Comparison of ENCODE assay signal across 8 cellular contexts in the genomic region with DNA sequence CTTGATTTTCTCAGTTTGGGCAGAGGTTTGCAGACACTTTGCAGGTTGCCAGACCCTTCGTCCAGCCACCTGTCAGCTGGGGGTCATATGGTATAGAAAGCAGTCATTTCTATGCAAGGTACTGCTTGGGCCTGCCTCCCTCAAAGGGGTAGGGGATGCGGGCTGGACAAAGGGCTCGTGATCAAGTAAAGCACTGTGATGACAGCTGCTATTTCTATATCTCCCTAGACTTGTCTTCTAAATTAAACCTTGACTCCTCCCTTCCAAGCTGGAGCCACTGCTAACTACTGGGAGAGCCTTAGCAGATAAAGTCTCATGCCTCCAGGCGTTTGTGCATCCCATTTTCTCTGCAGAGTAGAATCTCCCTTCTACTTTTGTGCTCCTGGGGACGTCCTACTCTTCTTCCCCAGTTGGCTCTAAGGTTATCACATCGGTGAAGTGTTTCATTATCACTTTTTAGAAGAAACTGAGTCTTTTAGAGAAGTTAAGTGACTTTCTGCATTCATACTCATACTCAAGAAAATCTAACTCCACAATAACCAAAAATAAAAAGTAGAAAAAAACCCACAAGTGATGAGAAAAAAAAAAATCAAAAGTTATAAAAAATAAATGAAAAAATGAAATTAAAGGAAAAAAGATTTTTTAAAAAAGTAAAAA. TPM values are rescaled to one million over a fixed set of nuclear protein-coding genes. Genes with fewer than 3 reads are reported as not detected.
DNase-seq lines count a peak whose midpoint lies in the region; ATAC-seq and TF ChIP-seq lines count a peak whose summit lies in the region.

No MANE protein-coding gene starts in this region.

- H3K27ac Mint-ChIP-seq in chondrocyte (ENCODE audit: unreplicated experiment), result peak overlapping the region; percentile 100
- H3K27ac Mint-ChIP-seq in natural killer cell, result peak overlapping the region; percentile 98 to 100

- peaks cover 16% of the 10 kb centered on the region for H3F3A ChIP-seq in Loucy (ENCODE audit: low read depth)

- H3K9me3 Mint-ChIP-seq in chondrocyte (ENCODE audit: low read depth) (no peaks in the 10 kb centered on the region), natural killer cell (no peaks in the 10 kb centered on the region)

- DNase-seq in chondrocyte (ENCODE audit: low spot score), result no peak
- no peak for DNase-seq in natural killer cell
- DNase-seq in NCI-H1436 treated with DMSO at 0.1 percent for 48 hours (lab: John Stamatoyannopoulos, UW), result no peak
- no peak for DNase-seq in NCI-H1930 (lab: John Stamatoyannopoulos, UW)

- peaks cover 47% of the 10 kb centered on the region for H3K79me2 ChIP-seq in Loucy (ENCODE audit: insufficient read depth, low read length)

- TF ChIP-seq CTCF in C4-2B (conservative IDR thresholded peaks at IDR 0.05), result no peak
- no peak for TF ChIP-seq CTCF in Loucy (conservative IDR thresholded peaks at IDR 0.05; ENCODE audit: low read length)
- TF ChIP-seq CTCF in chondrocyte (IDR thresholded peaks at IDR 0.05), result no peak
- no peak for TF ChIP-seq CTCF in natural killer cell (IDR thresholded peaks at IDR 0.05)

- peaks cover 8% of the 10 kb centered on the region for H3K27me3 ChIP-seq in Loucy (ENCODE audit: insufficient read depth, low read length, poor library complexity, severe bottlenecking)

- peaks cover 38% of the 10 kb centered on the region for H4K20me1 ChIP-seq in Loucy (ENCODE audit: insufficient read depth, low read length, poor library complexity, severe bottlenecking)

- intact Hi-C loops in natural killer cell (cut with micrococcal nuclease), result no loop called here

- H3K36me3 ChIP-seq in Loucy (ENCODE audit: insufficient read depth, low read length), result peaks cover 31% of the 10 kb centered on the region

- H3K27me3 Mint-ChIP-seq in chondrocyte (ENCODE audit: low read depth), result peaks cover 1% of the 10 kb centered on the region
- no peaks in the 10 kb centered on the region for H3K27me3 Mint-ChIP-seq in natural killer cell (ENCODE audit: low read depth in 2 of 2)

- H3K4me1 Mint-ChIP-seq in chondrocyte (ENCODE audit: low read depth), result peaks cover 40% of the 10 kb centered on the region
- peaks cover 46 to 48% of the 10 kb centered on the region in 2 donors for H3K4me1 Mint-ChIP-seq in natural killer cell

- H3K27ac ChIP-seq in C4-2B, result peak overlapping the region; percentile 93

- peak overlapping the region; percentile 91 for H3K4me3 ChIP-seq in Loucy (ENCODE audit: low read length, poor library complexity, severe bottlenecking)

- H3K4me1 ChIP-seq in Loucy (ENCODE audit: insufficient read depth, low read length, poor library complexity, severe bottlenecking), result peaks cover 39% of the 10 kb centered on the region

- no peak for ATAC-seq in natural killer cell
- ATAC-seq in HG02970 (IDR thresholded peaks at IDR 0.05; ENCODE audit: low FRiP score, unreplicated experiment), result no peak
- no peak for ATAC-seq in HG02884 (IDR thresholded peaks at IDR 0.05; ENCODE audit: unreplicated experiment)

- no peak overlapping the region for H2AFZ ChIP-seq in Loucy (ENCODE audit: low read length)

- no peaks in the 10 kb centered on the region for H3K9me3 ChIP-seq in Loucy (ENCODE audit: insufficient read depth, low read depth, low read length)

- H3K4me2 ChIP-seq in Loucy (ENCODE audit: low read depth, low read length, poor library complexity, severe bottlenecking), result peak overlapping the region; percentile 94

- H3K36me3 Mint-ChIP-seq in chondrocyte (ENCODE audit: low read depth) (peaks cover 10% of the 10 kb centered on the region), natural killer cell (peaks cover 7% of the 10 kb centered on the region)

- H3K4me3 Mint-ChIP-seq in chondrocyte (ENCODE audit: unreplicated experiment), result peak overlapping the region; percentile 100
- H3K4me3 Mint-ChIP-seq in natural killer cell, result peak overlapping the region; percentile 100

- H3K9ac ChIP-seq in Loucy (ENCODE audit: low read depth, low read length, poor library complexity, severe bottlenecking), result peak overlapping the region; percentile 99

- no peaks in the 10 kb centered on the region for H3K9me2 ChIP-seq in Loucy (replicated peaks; ENCODE audit: low read depth, low read length)

RNA-seq across cellular contexts. Expression of a gene that starts 0.7 kb away (rescaled TPM):
- 154 to 236 TPM (median 158 TPM) in 3 replicates for total RNA-seq in chondrocyte
- 100 to 1,000 TPM; 188 to 220 (median 201) TPM for total RNA-seq in natural killer cell

RNA-seq across cellular contexts. Expression of a gene that starts 26.7 kb away (rescaled TPM):
- total RNA-seq in chondrocyte (1.3 to 2.0 TPM (median 1.5 TPM) in 3 replicates), natural killer cell (1 to 10 TPM in 1 of 3 donors, under 1 TPM in 2; 0.68 to 1.5 (median 0.98) TPM)

RNA-seq across cellular contexts. Expression of a gene that starts 26.8 kb away (rescaled TPM):
- total RNA-seq in chondrocyte (6.6 to 10.1 TPM (median 9.1 TPM) in 3 replicates), natural killer cell (10 to 100 TPM; 15.4 to 25.7 (median 17.5) TPM)
